10 cellular contexts compared by ENCODE assay signal in genomic region chr5:10364186-10364689, GRCh38. TPM values are rescaled to one million over a fixed set of nuclear protein-coding genes. Genes with fewer than 3 reads are reported as not detected.
A peak's percentile ranks its signal among the peaks of the same experiment; 100 is the strongest.
DNase-seq lines count a peak whose midpoint lies in the region; ATAC-seq and TF ChIP-seq lines count a peak whose summit lies in the region.
"Had no signal": no experiment of that assay in that cellular context is flagged by ENCODE, and none has a peak within 500 bp of the region (broad histone marks: within the 10 kb centered on the region; RNA-seq: fewer than 3 reads in every experiment).

No MANE protein-coding gene starts in this region.

- no peak for DNase-seq in activated CD4-positive, alpha-beta T cell treated with anti-CD3 and anti-CD28 coated beads for 36 hours
- DNase-seq in activated CD4-positive, alpha-beta T cell treated with anti-CD3 and anti-CD28 coated beads, Interleukin-2, amount 50 U/mL, for 4 hours: no peak
- DNase-seq in Kasumi-1 (lab: John Stamatoyannopoulos, UW) (peak; percentile 86 to 91), WERI-Rb-1 (no peak), LoVo (ENCODE audit: low spot score) (no peak)
- DNase-seq: stimulated activated CD4-positive, alpha-beta T cell treated with anti-CD3 and anti-CD28 coated beads, Interleukin-15, amount 100 ng/mL, for 24 hours had no signal

- H3K4me1 Mint-ChIP-seq in activated CD4-positive, alpha-beta T cell treated with anti-CD3 and anti-CD28 coated beads for 36 hours: peaks cover 73% of the 10 kb centered on the region

- H3K79me2 ChIP-seq in parathyroid adenoma: peaks cover 64% of the 10 kb centered on the region

- H3K36me3 ChIP-seq in WERI-Rb-1: peaks cover 15% of the 10 kb centered on the region
- H3K36me3 ChIP-seq in parathyroid adenoma (ENCODE audit: control insufficient read depth, insufficient read depth, low read length): no peaks in the 10 kb centered on the region

- no peak overlapping the region for H2AFZ ChIP-seq in parathyroid adenoma

- H3K27ac ChIP-seq in WERI-Rb-1 (no peak overlapping the region), parathyroid adenoma (no peak overlapping the region)
- H3K27ac ChIP-seq: BLaER1 had no signal

- peaks cover 10% of the 10 kb centered on the region for H3K4me1 ChIP-seq in parathyroid adenoma

- peaks cover 21% of the 10 kb centered on the region for H3K36me3 Mint-ChIP-seq in activated CD4-positive, alpha-beta T cell treated with anti-CD3 and anti-CD28 coated beads for 36 hours (ENCODE audit: low read depth)

- no peaks in the 10 kb centered on the region for H3K9me3 Mint-ChIP-seq in activated CD4-positive, alpha-beta T cell treated with anti-CD3 and anti-CD28 coated beads for 36 hours (ENCODE audit: low read depth)

- no peak overlapping the region for H3K4me2 ChIP-seq in parathyroid adenoma (ENCODE audit: low read length)
- H3K4me2 ChIP-seq: BLaER1 had no signal

- intact Hi-C loops in activated CD4-positive, alpha-beta T cell treated with anti-CD3 and anti-CD28 coated beads for 36 hours (cut with DNase I, micrococcal nuclease): loop anchor here in 1 of 2 experiments (1.0 kb wide), 1 partner anchor 80 kb away; no protein-coding TSS in a partner anchor

- CTCF ChIA-PET in activated CD4-positive, alpha-beta T cell treated with anti-CD3 and anti-CD28 coated beads for 36 hours (lab: Charles Lee): interaction anchor here (0.6 to 1.5 kb wide), 7 partner anchors 8 to 111 kb away, joined by 3 to 14 read pairs (median 4); no protein-coding TSS in a partner anchor

- 0 out of 2 replicates have a peak, but pooled peaks have one; percentile 10 for TF ChIP-seq CTCF in WERI-Rb-1 (IDR thresholded peaks at IDR 0.05; ENCODE audit: low read depth, low read length)
- TF ChIP-seq CTCF in parathyroid adenoma (IDR thresholded peaks at IDR 0.05): peak; percentile 47

- POLR2A ChIA-PET in activated CD4-positive, alpha-beta T cell treated with anti-CD3 and anti-CD28 coated beads for 36 hours (lab: Charles Lee): interaction anchor here (0.7 to 1.6 kb wide), 5 partner anchors 10 to 271 kb away, joined by 3 to 7 read pairs (median 4); partner anchors contain the start of gene MARCHF6

- no peak overlapping the region for H3K9ac ChIP-seq in parathyroid adenoma
- H3K9ac ChIP-seq: BLaER1 had no signal

- H3K27me3 ChIP-seq in WERI-Rb-1 (ENCODE audit: insufficient read depth, low read depth, severe bottlenecking) (no peaks in the 10 kb centered on the region), parathyroid adenoma (ENCODE audit: control insufficient read depth, insufficient read depth, low read length) (no peaks in the 10 kb centered on the region)
- H3K27me3 ChIP-seq: BLaER1 had no signal

- no peak overlapping the region for H3K4me3 Mint-ChIP-seq in activated CD4-positive, alpha-beta T cell treated with anti-CD3 and anti-CD28 coated beads for 36 hours

- H3K27me3 Mint-ChIP-seq in activated CD4-positive, alpha-beta T cell treated with anti-CD3 and anti-CD28 coated beads for 36 hours: no peaks in the 10 kb centered on the region

- H3K4me3 ChIP-seq in WERI-Rb-1 (ENCODE audit: low read depth, low read length): no peak overlapping the region
- no peak overlapping the region for H3K4me3 ChIP-seq in parathyroid adenoma (ENCODE audit: low read depth, low read length)
- H3K4me3 ChIP-seq: BLaER1 had no signal

- H3K9me3 ChIP-seq in WERI-Rb-1 (ENCODE audit: severe bottlenecking): no peaks in the 10 kb centered on the region
- no peaks in the 10 kb centered on the region for H3K9me3 ChIP-seq in parathyroid adenoma (ENCODE audit: control insufficient read depth, low read length)

- H3K27ac Mint-ChIP-seq in activated CD4-positive, alpha-beta T cell treated with anti-CD3 and anti-CD28 coated beads for 36 hours: no peak overlapping the region

- peak; percentile 55 for ATAC-seq in activated CD4-positive, alpha-beta T cell treated with anti-CD3 and anti-CD28 coated beads for 36 hours
- ATAC-seq in HG02981 (IDR thresholded peaks at IDR 0.05; ENCODE audit: unreplicated experiment) (no peak), GM19397 (IDR thresholded peaks at IDR 0.05; ENCODE audit: unreplicated experiment) (no peak)

RNA-seq across cellular contexts. Expression of gene MARCHF6, which starts 10.7 kb away (rescaled TPM):
- total RNA-seq in activated CD4-positive, alpha-beta T cell treated with anti-CD3 and anti-CD28 coated beads for 36 hours: 10 to 100 TPM; 67.3 to 92.2 TPM

RNA-seq across cellular contexts. Expression of gene CMBL, which starts 56.5 kb away (rescaled TPM):
- total RNA-seq in activated CD4-positive, alpha-beta T cell treated with anti-CD3 and anti-CD28 coated beads for 36 hours: under 1 TPM; 0.46 to 0.66 TPM

Comparison
In these comparisons a context has a peak if more than half of its experiments do, and no peak if none do; other contexts are left out.
1. DNase-seq: peak in Kasumi-1 (2 of 2); none in activated CD4-positive, alpha-beta T cell treated with anti-CD3 and anti-CD28 coated beads for 36 hours (single experiment), activated CD4-positive, alpha-beta T cell treated with anti-CD3 and anti-CD28 coated beads, Interleukin-2, amount 50 U/mL, for 4 hours (0 of 2), WERI-Rb-1 (single experiment) and LoVo (single experiment).